1 cellular context compared by ENCODE assay signal in genomic region chr2:33008716-33009115, GRCh38.
TF ChIP-seq lines count a peak whose summit lies in the region.

No MANE protein-coding gene starts in this region.

TF ChIP-seq in K562, 482 proteins besides CTCF, POLR2A, EP300 and RAD21:
- no peak for TF ChIP-seq ZNF175 (CRISPR knock-in tag; IDR thresholded peaks at IDR 0.05; ENCODE audit: low read depth)
- TF ChIP-seq SP1 (CRISPR knock-in tag; IDR thresholded peaks at IDR 0.05) = no peak
- no peak for TF ChIP-seq ESRRB (CRISPR knock-in tag; IDR thresholded peaks at IDR 0.05; ENCODE audit: borderline replicate concordance)
- no peak for TF ChIP-seq ZFP36 (IDR thresholded peaks at IDR 0.05; ENCODE audit: low read depth, low read length, partially characterized antibody)
- no peak for TF ChIP-seq ZNF398 (CRISPR knock-in tag; IDR thresholded peaks at IDR 0.05)
- TF ChIP-seq GTF2F1 (IDR thresholded peaks at IDR 0.05; ENCODE audit: low read depth, low read length) = no peak
- TF ChIP-seq ZNF224 (CRISPR knock-in tag; IDR thresholded peaks at IDR 0.05) = no peak
- no peak for TF ChIP-seq KDM2B (CRISPR knock-in tag; IDR thresholded peaks at IDR 0.05)
